In the genomic region with DNA sequence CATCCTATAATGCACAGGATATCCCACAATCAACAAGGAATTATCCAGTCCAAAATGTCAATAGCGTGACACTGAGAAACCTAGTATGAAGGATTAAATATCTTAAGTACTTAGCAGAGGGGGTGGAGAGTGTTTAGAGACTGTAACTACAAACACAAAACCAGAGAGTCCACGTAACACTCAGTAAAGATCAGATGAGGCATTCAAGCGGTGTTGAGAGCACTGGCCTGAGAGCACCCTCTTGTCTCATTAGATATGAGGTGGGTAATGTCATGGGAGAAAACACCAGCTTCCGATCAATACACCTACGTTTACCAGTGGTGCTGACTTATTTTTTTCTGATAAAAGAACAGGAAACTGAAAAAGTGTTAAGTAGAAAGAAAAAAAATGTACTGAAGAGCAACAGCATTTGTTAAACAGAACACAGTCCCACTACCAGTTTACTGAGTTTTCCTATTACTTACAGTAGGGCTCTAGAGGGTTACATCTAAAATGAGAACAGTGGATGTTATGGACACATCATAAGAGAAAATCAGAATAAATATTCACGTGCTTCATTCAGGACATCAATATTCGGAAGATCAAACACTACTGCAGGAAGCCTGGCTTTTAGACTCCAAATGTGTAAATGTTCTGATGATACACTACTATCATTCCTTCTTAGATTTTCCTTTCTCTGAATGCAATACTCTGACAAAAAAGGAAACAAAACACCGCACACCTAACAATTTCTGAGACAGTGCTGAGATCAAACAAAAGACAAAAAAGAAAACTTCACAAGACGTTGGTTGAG, we compare ENCODE assay signal across 12 cellular contexts. TPM values are rescaled to one million over a fixed set of nuclear protein-coding genes. Genes with fewer than 3 reads are reported as not detected.
DNase-seq lines count a peak whose midpoint lies in the region; ATAC-seq and TF ChIP-seq lines count a peak whose summit lies in the region.
"Had no signal": no experiment of that assay in that cellular context is flagged by ENCODE, and none has a peak within 500 bp of the region (broad histone marks: within the 10 kb centered on the region; RNA-seq: fewer than 3 reads in every experiment).

No MANE protein-coding gene starts in this region.

- peak overlapping the region; percentile 77 for H3K4me3 ChIP-seq in naive thymus-derived CD4-positive, alpha-beta T cell (ENCODE audit: low read length)
- no peak overlapping the region for H3K4me3 ChIP-seq in PC-9
- H3K4me3 ChIP-seq: BLaER1 treated with 17β-estradiol and CSF1 and Interleukin-3, amounts not matched to agents 10 nM and 100 nM; lung had no signal

- H3K27me3 Mint-ChIP-seq in CD4-positive, alpha-beta T cell, result no peaks in the 10 kb centered on the region
- H3K27me3 Mint-ChIP-seq in IgD-negative memory B cell, result peaks cover 4% of the 10 kb centered on the region
- H3K27me3 Mint-ChIP-seq in activated T-helper 17 cell treated with anti-CD3 and anti-CD28 coated beads, Interleukin-2, amount 50 U/mL, for 72 hours, result no peaks in the 10 kb centered on the region
- peaks cover 0 to 9% (median 0%) of the 10 kb centered on the region in 5 donors for H3K27me3 Mint-ChIP-seq in naive thymus-derived CD4-positive, alpha-beta T cell

- no peaks in the 10 kb centered on the region for H3K9me2 ChIP-seq in PC-9 (ENCODE audit: insufficient read depth)

- no peaks in the 10 kb centered on the region for H4K20me1 ChIP-seq in PC-9 (ENCODE audit: insufficient read depth)
- H4K20me1 ChIP-seq: BLaER1 treated with 17β-estradiol and CSF1 and Interleukin-3, amounts not matched to agents 10 nM and 100 nM had no signal

- no peak overlapping the region for H2AFZ ChIP-seq in PC-9

- CTCF ChIA-PET in CD4-positive, alpha-beta T cell (lab: Charles Lee), result interaction anchor here (3.0 kb wide), 1 partner anchor 182 kb away, joined by 8 read pairs; a partner anchor contains a TSS
- CTCF ChIA-PET in naive thymus-derived CD4-positive, alpha-beta T cell (lab: Charles Lee), result interaction anchor here (0.9 to 1.9 kb wide), 2 partner anchors 33 to 511 kb away, joined by 3 to 4 read pairs; no protein-coding TSS in a partner anchor
- CTCF ChIA-PET in PC-9 (lab: Charles Lee), result no interaction called here

- H3K9me3 ChIP-seq in CD4-positive, alpha-beta T cell (ENCODE audit: control insufficient read depth, low read length), result no peaks in the 10 kb centered on the region
- no peaks in the 10 kb centered on the region for H3K9me3 ChIP-seq in naive thymus-derived CD4-positive, alpha-beta T cell (ENCODE audit: control insufficient read depth in 2 of 3, low read length in 3 of 3)
- no peaks in the 10 kb centered on the region for H3K9me3 ChIP-seq in PC-9 (ENCODE audit: insufficient read depth, low read depth)

- H3K79me2 ChIP-seq in PC-9 (ENCODE audit: low read depth), result no peaks in the 10 kb centered on the region

- H3K4me3 Mint-ChIP-seq in CD4-positive, alpha-beta T cell, result peak overlapping the region; percentile 82
- peak overlapping the region in 2 of 4 donors; percentile 67 to 69 for H3K4me3 Mint-ChIP-seq in IgD-negative memory B cell
- H3K4me3 Mint-ChIP-seq in activated T-helper 17 cell treated with anti-CD3 and anti-CD28 coated beads, Interleukin-2, amount 50 U/mL, for 72 hours, result peak overlapping the region; percentile 82
- H3K4me3 Mint-ChIP-seq in naive thymus-derived CD4-positive, alpha-beta T cell, result peak overlapping the region; percentile 75 to 94 (median 84)

- no peaks in the 10 kb centered on the region for H3K9me3 Mint-ChIP-seq in CD4-positive, alpha-beta T cell
- H3K9me3 Mint-ChIP-seq in IgD-negative memory B cell, result no peaks in the 10 kb centered on the region
- H3K9me3 Mint-ChIP-seq in activated T-helper 17 cell treated with anti-CD3 and anti-CD28 coated beads, Interleukin-2, amount 50 U/mL, for 72 hours, result no peaks in the 10 kb centered on the region
- H3K9me3 Mint-ChIP-seq in naive thymus-derived CD4-positive, alpha-beta T cell, result peaks cover 0 to 4% (median 0%) of the 10 kb centered on the region in 11 donors

- no peak for TF ChIP-seq CTCF in CD4-positive, alpha-beta T cell (IDR thresholded peaks at IDR 0.05)
- TF ChIP-seq CTCF in PC-9 (conservative IDR thresholded peaks at IDR 0.05), result no peak

- peaks cover 5 to 25% of the 10 kb centered on the region in 2 donors for H3K4me1 ChIP-seq in naive thymus-derived CD4-positive, alpha-beta T cell (ENCODE audit: control insufficient read depth in 2 of 2, insufficient read depth in 2 of 2, low read length in 2 of 2)
- H3K4me1 ChIP-seq in PC-9 (replicated peaks; ENCODE audit: insufficient read depth), result peaks cover 22% of the 10 kb centered on the region

- peaks cover 8% of the 10 kb centered on the region for H3K36me3 Mint-ChIP-seq in CD4-positive, alpha-beta T cell (ENCODE audit: low read depth)
- peaks cover 4% of the 10 kb centered on the region for H3K36me3 Mint-ChIP-seq in IgD-negative memory B cell
- H3K36me3 Mint-ChIP-seq in activated T-helper 17 cell treated with anti-CD3 and anti-CD28 coated beads, Interleukin-2, amount 50 U/mL, for 72 hours (ENCODE audit: low read depth), result no peaks in the 10 kb centered on the region
- H3K36me3 Mint-ChIP-seq in naive thymus-derived CD4-positive, alpha-beta T cell, result no peaks in the 10 kb centered on the region

- peaks cover 11% of the 10 kb centered on the region for H3F3A ChIP-seq in PC-9 (ENCODE audit: insufficient read depth, low read depth)

- intact Hi-C loops in CD4-positive, alpha-beta T cell (cut with DNase I, micrococcal nuclease), result loop anchor here (1.0 to 10.0 kb wide), 4 partner anchors 34 to 1402 kb away; a partner anchor contains a TSS
- intact Hi-C loops in naive thymus-derived CD4-positive, alpha-beta T cell (cut with micrococcal nuclease), result loop anchor here (2.0 to 10.0 kb wide), 10 partner anchors 16 to 1474 kb away; a partner anchor contains a TSS
- intact Hi-C loops in posterior cingulate gyrus (cut with DNase I), result loop anchor here (5.0 kb wide), 1 partner anchor 36 kb away; no protein-coding TSS in a partner anchor
- intact Hi-C loops in PC-9 (cut with micrococcal nuclease; ENCODE audit: unreplicated experiment), result no loop called here

- POLR2A ChIA-PET in CD4-positive, alpha-beta T cell (lab: Charles Lee), result interaction anchor here (0.7 to 4.0 kb wide), 4 partner anchors 34 to 404 kb away, joined by 3 to 23 read pairs (median 12); a partner anchor contains a TSS
- POLR2A ChIA-PET in naive thymus-derived CD4-positive, alpha-beta T cell (lab: Charles Lee), result interaction anchor here (2.3 kb wide), 1 partner anchor 142 kb away, joined by 11 read pairs; a partner anchor contains a TSS
- POLR2A ChIA-PET in PC-9 (lab: Charles Lee; ENCODE audit: unreplicated experiment), result no interaction called here

- H3K27ac Mint-ChIP-seq in CD4-positive, alpha-beta T cell, result peak overlapping the region; percentile 77
- peak overlapping the region in 2 of 3 donors; percentile 9 to 51 for H3K27ac Mint-ChIP-seq in IgD-negative memory B cell
- peak overlapping the region; percentile 86 for H3K27ac Mint-ChIP-seq in activated T-helper 17 cell treated with anti-CD3 and anti-CD28 coated beads, Interleukin-2, amount 50 U/mL, for 72 hours
- peak overlapping the region; percentile 56 to 95 (median 91) for H3K27ac Mint-ChIP-seq in naive thymus-derived CD4-positive, alpha-beta T cell

- no TSS peak for BruUV-seq in PC-9 (replicated peaks; lab: Mats Ljungman, UMichigan)

- peak; percentile 33 for ATAC-seq in CD4-positive, alpha-beta T cell (ENCODE audit: poor library complexity)
- ATAC-seq in activated T-helper 17 cell treated with anti-CD3 and anti-CD28 coated beads, Interleukin-2, amount 50 U/mL, for 72 hours (replicated peaks), result peak; percentile 72
- ATAC-seq in naive thymus-derived CD4-positive, alpha-beta T cell, result peak; percentile 57
- ATAC-seq in HG03139 (IDR thresholded peaks at IDR 0.05; ENCODE audit: unreplicated experiment), result no peak

- H3K4me2 ChIP-seq in PC-9, result no peak overlapping the region
- H3K4me2 ChIP-seq: BLaER1 treated with 17β-estradiol and CSF1 and Interleukin-3, amounts not matched to agents 10 nM and 100 nM had no signal

- peaks cover 47% of the 10 kb centered on the region for H3K4me1 Mint-ChIP-seq in CD4-positive, alpha-beta T cell (ENCODE audit: low read depth)
- H3K4me1 Mint-ChIP-seq in IgD-negative memory B cell, result peaks cover 6 to 20% (median 8%) of the 10 kb centered on the region in 3 donors
- H3K4me1 Mint-ChIP-seq in activated T-helper 17 cell treated with anti-CD3 and anti-CD28 coated beads, Interleukin-2, amount 50 U/mL, for 72 hours, result peaks cover 35% of the 10 kb centered on the region
- peaks cover 22 to 59% (median 48%) of the 10 kb centered on the region in 7 donors for H3K4me1 Mint-ChIP-seq in naive thymus-derived CD4-positive, alpha-beta T cell

- no peaks in the 10 kb centered on the region for H3K36me3 ChIP-seq in naive thymus-derived CD4-positive, alpha-beta T cell (ENCODE audit: control insufficient read depth in 2 of 3, insufficient read depth in 3 of 3, low read length in 3 of 3)
- H3K36me3 ChIP-seq in PC-9 (ENCODE audit: low read depth), result no peaks in the 10 kb centered on the region
- H3K36me3 ChIP-seq: BLaER1 treated with 17β-estradiol and CSF1 and Interleukin-3, amounts not matched to agents 10 nM and 100 nM had no signal

- no peaks in the 10 kb centered on the region for H3K27me3 ChIP-seq in CD4-positive, alpha-beta T cell (ENCODE audit: control insufficient read depth, insufficient read depth, low read length)
- H3K27me3 ChIP-seq in naive thymus-derived CD4-positive, alpha-beta T cell (ENCODE audit: control insufficient read depth in 2 of 2, insufficient read depth in 2 of 2, low read length in 2 of 2), result no peaks in the 10 kb centered on the region
- no peaks in the 10 kb centered on the region for H3K27me3 ChIP-seq in PC-9 (ENCODE audit: insufficient read depth, low read depth)

- H3K27ac ChIP-seq in CD4-positive, alpha-beta T cell (ENCODE audit: low read depth, low read length), result peak overlapping the region; percentile 55
- peak overlapping the region; percentile 74 for H3K27ac ChIP-seq in naive thymus-derived CD4-positive, alpha-beta T cell (ENCODE audit: low read depth, low read length)
- no peak overlapping the region for H3K27ac ChIP-seq in PC-9
- H3K27ac ChIP-seq: BLaER1 treated with 17β-estradiol and CSF1 and Interleukin-3, amounts not matched to agents 10 nM and 100 nM had no signal

- DNase-seq in CD4-positive, alpha-beta T cell, result peak in 1 of 10 experiments; percentile 8
- DNase-seq in naive thymus-derived CD4-positive, alpha-beta T cell, result peak in 7 of 9 donors; percentile 53 to 82 (median 75)
- DNase-seq in posterior cingulate gyrus (no peak), Kasumi-1 (lab: John Stamatoyannopoulos, UW) (no peak), PC-9 (no peak)
- DNase-seq: foreskin melanocyte, NCI-H187 had no signal

RNA-seq across cellular contexts. Expression of a gene that starts 2.1 kb away (rescaled TPM):
- 1 to 10 TPM; 2.9 to 3.3 TPM for total RNA-seq in CD4-positive, alpha-beta T cell
- 0.09 TPM for polyA plus RNA-seq in IgD-negative memory B cell
- 10 to 100 TPM in 1 of 2 donors, 1 to 10 TPM in 1; 9.5 to 10.6 TPM for total RNA-seq in activated T-helper 17 cell treated with anti-CD3 and anti-CD28 coated beads, Interleukin-2, amount 50 U/mL, for 72 hours
- 1 to 10 TPM; 5.3 to 9.8 (median 7.9) TPM for total RNA-seq in naive thymus-derived CD4-positive, alpha-beta T cell
- polyA plus RNA-seq in naive thymus-derived CD4-positive, alpha-beta T cell, result 1 to 10 TPM in 1 of 2 donors, under 1 TPM in 1; 0.99 to 3.1 TPM
- total RNA-seq in PC-9 (2021), result 0.85 and 1.1 TPM in 2 replicates

Comparison
In these comparisons a context has a peak if more than half of its experiments do, and no peak if none do; other contexts are left out.
1. DNase-seq: peak in naive thymus-derived CD4-positive, alpha-beta T cell (7 of 9); none in posterior cingulate gyrus (0 of 10), Kasumi-1 (0 of 2) and PC-9 (0 of 2).
2. H3K27ac Mint-ChIP-seq: peak in every context shown above with its lines; median percentile 91 in naive thymus-derived CD4-positive, alpha-beta T cell; 86 in activated T-helper 17 cell treated with anti-CD3 and anti-CD28 coated beads, Interleukin-2, amount 50 U/mL, for 72 hours; 77 in CD4-positive, alpha-beta T cell; 30 in IgD-negative memory B cell.